Comparison of ENCODE assay signal across 1 cellular context in the genomic region with DNA sequence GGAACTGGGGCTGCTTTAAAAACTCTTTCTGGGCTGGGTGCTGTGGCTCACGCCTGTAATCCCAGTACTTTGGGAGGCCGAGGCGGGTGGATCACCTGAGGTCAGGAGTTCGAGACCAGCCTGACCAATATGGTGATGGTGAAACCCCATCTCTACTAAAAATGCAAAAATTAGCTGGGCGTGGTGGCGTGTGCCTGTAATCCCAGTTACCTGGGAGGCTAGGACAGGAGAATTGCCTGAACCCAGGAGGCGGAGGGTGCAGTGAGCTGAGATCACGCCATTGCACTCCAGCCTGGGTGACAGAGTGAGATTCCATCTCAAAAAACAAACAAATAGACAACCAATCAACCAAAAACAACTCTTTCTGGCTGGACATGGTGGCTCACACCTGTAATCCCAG. TPM values are rescaled to one million over a fixed set of nuclear protein-coding genes. Genes with fewer than 3 reads are reported as not detected.
"Had no signal": no experiment of that assay in that cellular context is flagged by ENCODE, and none has a peak within 500 bp of the region (broad histone marks: within the 10 kb centered on the region; RNA-seq: fewer than 3 reads in every experiment).

No MANE protein-coding gene starts in this region.

RNA-seq across cellular contexts. Expression of gene FAM171A1, which starts 37.9 kb away (rescaled TPM):
- total RNA-seq: OCI-LY7 had no signal
